ENCODE assay signal across 8 cellular contexts in the genomic region with DNA sequence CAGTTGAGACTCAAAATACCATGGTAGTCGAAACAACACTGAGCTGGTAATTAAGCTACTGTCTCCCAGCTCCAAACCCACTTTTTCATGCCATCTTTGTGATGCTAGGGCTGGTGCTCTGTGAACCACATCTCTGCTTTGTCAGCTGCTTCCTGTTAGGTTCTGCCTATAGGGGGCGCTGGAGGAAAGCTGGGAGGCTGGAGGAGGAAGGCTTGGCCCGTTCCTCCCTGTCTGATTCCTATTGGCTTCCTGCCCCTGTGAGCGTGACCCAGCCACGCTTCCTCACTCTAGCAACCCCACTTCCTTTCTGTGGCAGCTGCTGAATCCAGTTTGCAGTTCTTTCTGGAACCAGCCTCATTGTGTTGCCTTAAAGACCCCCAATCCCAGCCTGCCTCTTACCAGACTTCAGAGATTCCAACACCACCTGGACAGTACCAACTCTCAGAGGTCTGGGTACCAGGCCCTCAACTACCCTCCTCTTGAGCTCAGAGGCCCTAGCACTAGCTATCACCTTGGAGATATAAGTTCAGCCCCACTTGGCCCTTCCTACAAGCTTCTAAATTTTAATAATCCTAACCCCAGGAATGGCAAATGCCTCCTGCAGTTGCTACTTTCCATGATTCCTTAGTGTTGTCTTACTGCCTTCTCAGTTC.
DNase-seq lines count a peak whose midpoint lies in the region; ATAC-seq, FAIRE-seq and TF ChIP-seq lines count a peak whose summit lies in the region.

No MANE protein-coding gene starts in this region.

- 22 to 31% methylated on average over 5 of the region's 5 CpGs for WGBS in GM23248 (ENCODE audit: low coverage in 1 of 2, low lambda C conversion rate in 2 of 2, missing lambda C conversion rate in 2 of 2), 2 experiments
- 60% methylated on average over 5 of the region's 5 CpGs for WGBS in hepatocyte (ENCODE audit: low lambda C conversion rate, missing lambda C conversion rate)
- WGBS in lower leg skin, 2 donors = 32 to 33% methylated on average over 5 of the region's 5 CpGs

- H3K9ac ChIP-seq in GM23248 = no peak overlapping the region

- FAIRE-seq in HTR-8/SVneo (lab: Jason Lieb, UNC) = no peak

- in situ Hi-C loops in GM23248 (cut with MboI) = no loop called here

- H3K27me3 ChIP-seq in GM23248 (replicated peaks; ENCODE audit: insufficient read depth) = 0 out of 2 replicates have a peak, but pooled peaks cover 7% of the 10 kb centered on the region
- no peaks in the 10 kb centered on the region for H3K27me3 ChIP-seq in hepatocyte

- peak; percentile 39 for DNase-seq in CD1c-positive myeloid dendritic cell (ENCODE audit: extremely low spot score)
- DNase-seq in GM23248 = peak; percentile 4
- peak; percentile 31 for DNase-seq in SKM-1 (lab: John Stamatoyannopoulos, UW; ENCODE audit: unreplicated experiment)
- DNase-seq in hepatocyte (ENCODE audit: low spot score) = peak; percentile 16
- no peak for DNase-seq in lower leg skin (ENCODE audit: low spot score in 2 of 2)
- no peak for DNase-seq in HTR-8/SVneo (ENCODE audit: insufficient read length, low spot score)

- H4K20me1 ChIP-seq in GM23248 (ENCODE audit: insufficient read depth) (no peaks in the 10 kb centered on the region), hepatocyte (ENCODE audit: insufficient read depth, poor library complexity, severe bottlenecking) (no peaks in the 10 kb centered on the region)

- no peak overlapping the region for H3K4me2 ChIP-seq in GM23248 (ENCODE audit: unreplicated experiment)
- no peak overlapping the region for H3K4me2 ChIP-seq in hepatocyte

- no peaks in the 10 kb centered on the region for H3K9me2 ChIP-seq in GM23248 (ENCODE audit: insufficient read depth)
- H3K9me2 ChIP-seq in hepatocyte (replicated peaks; ENCODE audit: insufficient read depth) = no peaks in the 10 kb centered on the region

- no peaks in the 10 kb centered on the region for H3K36me3 ChIP-seq in GM23248 (ENCODE audit: low read depth)
- no peaks in the 10 kb centered on the region for H3K36me3 ChIP-seq in hepatocyte (replicated peaks; ENCODE audit: insufficient read depth, low read depth)

- intact Hi-C loops in lower leg skin (cut with DNase I; ENCODE audit: low total_unique reads) = loop anchor here (5.0 kb wide), 1 partner anchor 1635 kb away; no protein-coding TSS in a partner anchor

- H3K9me3 ChIP-seq in GM23248 (ENCODE audit: low read depth) = no peaks in the 10 kb centered on the region
- no peaks in the 10 kb centered on the region for H3K9me3 ChIP-seq in hepatocyte (ENCODE audit: low read depth)

- TF ChIP-seq POLR2A in lower leg skin (IDR thresholded peaks at IDR 0.05) = no peak

- H3K4me1 ChIP-seq in GM23248 (ENCODE audit: insufficient read depth) (no peaks in the 10 kb centered on the region), hepatocyte (ENCODE audit: insufficient read depth) (no peaks in the 10 kb centered on the region)

- TF ChIP-seq CTCF in hepatocyte (IDR thresholded peaks at IDR 0.05; ENCODE audit: poor library complexity) = peak; percentile 25
- no peak for TF ChIP-seq CTCF in lower leg skin (IDR thresholded peaks at IDR 0.05)

- H3K79me2 ChIP-seq in GM23248 (ENCODE audit: insufficient read depth) = no peaks in the 10 kb centered on the region
- no peaks in the 10 kb centered on the region for H3K79me2 ChIP-seq in hepatocyte

- ATAC-seq in HG02973 (IDR thresholded peaks at IDR 0.05; ENCODE audit: unreplicated experiment) (no peak), HG03095 (IDR thresholded peaks at IDR 0.05; ENCODE audit: unreplicated experiment) (no peak)

- no peaks in the 10 kb centered on the region for H3F3A ChIP-seq in GM23248 (ENCODE audit: insufficient read depth)

- H3K27ac ChIP-seq in GM23248 (no peak overlapping the region), hepatocyte (no peak overlapping the region)

- H3K4me3 ChIP-seq in GM23248 (no peak overlapping the region), hepatocyte (no peak overlapping the region), lower leg skin (ENCODE audit: low read depth, poor library complexity, severe bottlenecking) (no peak overlapping the region)

- H2AFZ ChIP-seq in GM23248 = no peak overlapping the region
- no peak overlapping the region for H2AFZ ChIP-seq in hepatocyte

Comparison
In these comparisons a context has a peak if more than half of its experiments do, and no peak if none do; other contexts are left out.
1. DNase-seq: peak in CD1c-positive myeloid dendritic cell (single experiment), GM23248 (single experiment), SKM-1 (single experiment) and hepatocyte (single experiment); none in lower leg skin (0 of 2) and HTR-8/SVneo (single experiment).